ENCODE assay signal across 8 cellular contexts in the genomic region with DNA sequence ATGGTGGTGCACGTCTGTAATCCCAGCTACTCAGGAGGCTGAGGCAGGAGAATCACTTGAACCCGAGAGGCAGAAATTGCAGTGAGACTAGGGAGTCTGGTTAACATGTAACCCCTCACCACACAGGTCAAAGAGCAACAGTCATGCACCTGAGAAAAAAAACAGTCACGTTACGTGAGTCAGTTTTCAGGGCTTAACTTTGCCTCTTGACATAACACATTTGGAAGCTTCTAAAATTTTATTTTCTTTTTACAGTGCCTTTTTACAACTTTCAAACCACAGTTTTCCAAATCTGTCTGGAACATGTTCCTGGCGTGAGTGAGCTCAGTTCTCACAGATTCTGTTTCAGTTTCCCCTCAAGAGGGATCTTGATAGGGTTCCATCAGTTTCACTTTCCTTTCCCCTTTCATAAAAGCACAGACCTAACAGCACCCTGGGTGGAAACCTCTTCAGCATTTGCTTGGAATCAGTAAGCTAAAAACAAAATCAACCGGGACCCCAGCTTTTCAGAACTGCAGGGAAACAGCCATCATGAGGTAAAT. TPM values are rescaled to one million over a fixed set of nuclear protein-coding genes. Genes with fewer than 3 reads are reported as not detected.
DNase-seq lines count a peak whose midpoint lies in the region; ATAC-seq and TF ChIP-seq lines count a peak whose summit lies in the region.

No MANE protein-coding gene starts in this region.

- no peaks in the 10 kb centered on the region for H3K9me2 ChIP-seq in DOHH2 (replicated peaks; ENCODE audit: control insufficient read depth, low read length)

- DNase-seq in HuH-7.5 (ENCODE audit: low spot score) = peak; percentile 12
- peak; percentile 26 for DNase-seq in activated naive CD4-positive, alpha-beta T cell treated with anti-CD3 and anti-CD28 coated beads, Interleukin-2, amount 50 U/mL, for 16 hours
- no peak for DNase-seq in Right ventricle myocardium superior
- DNase-seq in sciatic nerve (ENCODE audit: low spot score) = no peak
- DNase-seq in HuH-7 (ENCODE audit: low spot score) = no peak
- DNase-seq in amygdala (lab: John Stamatoyannopoulos, UW) = no peak

- no peak for TF ChIP-seq CTCF in DOHH2 (IDR thresholded peaks at IDR 0.05; ENCODE audit: low read depth, low read length, poor library complexity, severe bottlenecking)

- no peaks in the 10 kb centered on the region for H3K36me3 ChIP-seq in DOHH2 (ENCODE audit: control insufficient read depth, low read length)

- no peaks in the 10 kb centered on the region for H3K79me2 ChIP-seq in DOHH2 (ENCODE audit: control insufficient read depth, low read length)

- H4K20me1 ChIP-seq in DOHH2 (ENCODE audit: control insufficient read depth, insufficient read depth, low read depth, low read length) = no peaks in the 10 kb centered on the region

- H3K9me3 ChIP-seq in DOHH2 (ENCODE audit: control insufficient read depth, insufficient read depth, low read length) = no peaks in the 10 kb centered on the region

- ATAC-seq in GM21390 (IDR thresholded peaks at IDR 0.05; ENCODE audit: unreplicated experiment) (peak; percentile 38), Right ventricle myocardium superior (ENCODE audit: poor library complexity) (peak; percentile 65), sciatic nerve (peak; percentile 80)

- intact Hi-C loops in Right ventricle myocardium superior (cut with DNase I) (no loop called here), sciatic nerve (cut with DNase I) (no loop called here)

- no peak overlapping the region for H3K27ac ChIP-seq in DOHH2 (ENCODE audit: low read depth, low read length)

- H3K4me1 ChIP-seq in DOHH2 (ENCODE audit: control insufficient read depth, low read length) = peaks cover 33% of the 10 kb centered on the region

- no peaks in the 10 kb centered on the region for H3K27me3 ChIP-seq in DOHH2 (ENCODE audit: control insufficient read depth, low read length)

- no peaks in the 10 kb centered on the region for H3F3A ChIP-seq in DOHH2 (ENCODE audit: control insufficient read depth, insufficient read depth)

- H3K4me2 ChIP-seq in DOHH2 (ENCODE audit: low read length) = peak overlapping the region; percentile 61

- peak overlapping the region; percentile 57 for H3K4me3 ChIP-seq in DOHH2 (ENCODE audit: low read length)

RNA-seq across cellular contexts. Expression of a gene that starts 4.4 kb away (rescaled TPM):
- total RNA-seq in Right ventricle myocardium superior (5.9 TPM), sciatic nerve (25.5 TPM)

RNA-seq across cellular contexts. Expression of a gene that starts 30.3 kb away (rescaled TPM):
- total RNA-seq in Right ventricle myocardium superior = 4.3 TPM
- 19.9 TPM for total RNA-seq in sciatic nerve

RNA-seq across cellular contexts. Expression of a gene that starts 45.7 kb away (rescaled TPM):
- total RNA-seq in Right ventricle myocardium superior (not detected), sciatic nerve (6.3 TPM)

Comparison
In these comparisons a context has a peak if more than half of its experiments do, and no peak if none do; other contexts are left out.
1. DNase-seq: peak in HuH-7.5 (single experiment) and activated naive CD4-positive, alpha-beta T cell treated with anti-CD3 and anti-CD28 coated beads, Interleukin-2, amount 50 U/mL, for 16 hours (single experiment); none in Right ventricle myocardium superior (single experiment), sciatic nerve (single experiment), HuH-7 (single experiment) and amygdala (0 of 56).
2. Peak in every context shown above with its lines, with median percentiles within 50 percentile points of each other: ATAC-seq.